ENCODE assay signal across 9 cellular contexts in genomic region chr6:39725632-39725997, GRCh38. TPM values are rescaled to one million over a fixed set of nuclear protein-coding genes. Genes with fewer than 3 reads are reported as not detected.
A peak's percentile ranks its signal among the peaks of the same experiment; 100 is the strongest.
DNase-seq lines count a peak whose midpoint lies in the region; ATAC-seq and TF ChIP-seq lines count a peak whose summit lies in the region.
"Had no signal": no experiment of that assay in that cellular context is flagged by ENCODE, and none has a peak within 500 bp of the region (broad histone marks: within the 10 kb centered on the region; RNA-seq: fewer than 3 reads in every experiment).

No MANE protein-coding gene starts in this region.

- peaks cover 5% of the 10 kb centered on the region; the same call in 1 of the 3 replicates for H3K4me1 Mint-ChIP-seq in GM23338
- no peaks in the 10 kb centered on the region for H3K4me1 Mint-ChIP-seq in activated T-helper 1 cell treated with anti-CD3 and anti-CD28 coated beads, Interleukin-12 subunit alpha, Interleukin-12 subunit beta, Interleukin-2, Interleukin-4 antibody, amounts not matched to agents 30 ng/mL and 10 ng/mL and 1 ng/mL, durations not matched to agents 14 hours and 24 hours and 36 hours (ENCODE audit: low read depth)

- peak overlapping the region; percentile 61 for H3K4me2 ChIP-seq in GM23338

- H3K79me2 ChIP-seq in GM23338 (replicated peaks; ENCODE audit: insufficient read depth), result no peaks in the 10 kb centered on the region

- TF ChIP-seq POLR2A in spleen (IDR thresholded peaks at IDR 0.05), result no peak

- H3K27ac Mint-ChIP-seq in GM23338, result no peak overlapping the region
- no peak overlapping the region for H3K27ac Mint-ChIP-seq in activated T-helper 1 cell treated with anti-CD3 and anti-CD28 coated beads, Interleukin-12 subunit alpha, Interleukin-12 subunit beta, Interleukin-2, Interleukin-4 antibody, amounts not matched to agents 30 ng/mL and 10 ng/mL and 1 ng/mL, durations not matched to agents 14 hours and 24 hours and 36 hours

- H3K9ac ChIP-seq in iPS-15b (ENCODE audit: low read depth, low read length), result no peak overlapping the region

- peak overlapping the region; percentile 80 for H3K4me3 ChIP-seq in GM23338
- peak overlapping the region; percentile 27 for H3K4me3 ChIP-seq in iPS-15b (ENCODE audit: low read depth, low read length)
- peak overlapping the region in 6 of 8 donors; percentile 70 to 84 (median 73) for H3K4me3 ChIP-seq in spleen

- ATAC-seq in GM23338, result no peak
- ATAC-seq in HG03108 (IDR thresholded peaks at IDR 0.05; ENCODE audit: unreplicated experiment), result no peak
- ATAC-seq: Panc1 had no signal

- H3K27me3 Mint-ChIP-seq in GM23338 (ENCODE audit: insufficient read depth, low read depth, poor library complexity), result no peaks in the 10 kb centered on the region
- H3K27me3 Mint-ChIP-seq in activated T-helper 1 cell treated with anti-CD3 and anti-CD28 coated beads, Interleukin-12 subunit alpha, Interleukin-12 subunit beta, Interleukin-2, Interleukin-4 antibody, amounts not matched to agents 30 ng/mL and 10 ng/mL and 1 ng/mL, durations not matched to agents 14 hours and 24 hours and 36 hours (ENCODE audit: insufficient read depth), result no peaks in the 10 kb centered on the region

- no peaks in the 10 kb centered on the region for H3K9me2 ChIP-seq in GM23338 (ENCODE audit: insufficient read depth)

- 66 to 74% (median 70%) methylated on average over 14 of the region's 14 CpGs for WGBS in spleen, 5 donors

- no peaks in the 10 kb centered on the region for H4K20me1 ChIP-seq in GM23338 (replicated peaks; ENCODE audit: insufficient read depth)

- peak overlapping the region; percentile 94 for H2AFZ ChIP-seq in GM23338

- no peaks in the 10 kb centered on the region for H3K9me3 Mint-ChIP-seq in GM23338
- H3K9me3 Mint-ChIP-seq in activated T-helper 1 cell treated with anti-CD3 and anti-CD28 coated beads, Interleukin-12 subunit alpha, Interleukin-12 subunit beta, Interleukin-2, Interleukin-4 antibody, amounts not matched to agents 30 ng/mL and 10 ng/mL and 1 ng/mL, durations not matched to agents 14 hours and 24 hours and 36 hours, result no peaks in the 10 kb centered on the region

- H3K27me3 ChIP-seq in GM23338 (ENCODE audit: insufficient read depth) (no peaks in the 10 kb centered on the region), iPS-15b (ENCODE audit: control insufficient read depth, insufficient read depth, low read length) (no peaks in the 10 kb centered on the region), spleen (replicated peaks in 1 of 7) (peaks cover 0 to 13% (median 0%) of the 10 kb centered on the region in 7 donors)

- intact Hi-C loops in activated T-helper 1 cell treated with anti-CD3 and anti-CD28 coated beads, Interleukin-12 subunit alpha, Interleukin-12 subunit beta, Interleukin-2, Interleukin-4 antibody, amounts not matched to agents 30 ng/mL and 10 ng/mL and 1 ng/mL, durations not matched to agents 14 hours and 24 hours and 36 hours (cut with micrococcal nuclease), result loop anchor here (10.0 kb wide), 1 partner anchor 611 kb away; the partner anchor contains the start of gene SAYSD1
- intact Hi-C loops in spleen (cut with DNase I; ENCODE audit: low total_unique reads), result no loop called here

- H3K4me1 ChIP-seq in GM23338 (ENCODE audit: insufficient read depth), result 0 out of 2 replicates have a peak, but pooled peaks cover 2% of the 10 kb centered on the region
- no peaks in the 10 kb centered on the region for H3K4me1 ChIP-seq in iPS-15b (ENCODE audit: control insufficient read depth, insufficient read depth, low read length)
- peaks cover 0 to 17% (median 3%) of the 10 kb centered on the region in 6 donors for H3K4me1 ChIP-seq in spleen

- H3K36me3 Mint-ChIP-seq in GM23338 (ENCODE audit: low read depth), result no peaks in the 10 kb centered on the region
- no peaks in the 10 kb centered on the region for H3K36me3 Mint-ChIP-seq in activated T-helper 1 cell treated with anti-CD3 and anti-CD28 coated beads, Interleukin-12 subunit alpha, Interleukin-12 subunit beta, Interleukin-2, Interleukin-4 antibody, amounts not matched to agents 30 ng/mL and 10 ng/mL and 1 ng/mL, durations not matched to agents 14 hours and 24 hours and 36 hours (ENCODE audit: low read depth)

- no peak for TF ChIP-seq CTCF in GM23338 (conservative IDR thresholded peaks at IDR 0.05; ENCODE audit: low read depth in 2 of 2)
- TF ChIP-seq CTCF in spleen (IDR thresholded peaks at IDR 0.05 in 8 of 11, conservative IDR thresholded peaks at IDR 0.05 in 3 of 11), result no peak

- H3K36me3 ChIP-seq in GM23338 (ENCODE audit: insufficient read depth) (no peaks in the 10 kb centered on the region), iPS-15b (ENCODE audit: control insufficient read depth, insufficient read depth, low read length) (no peaks in the 10 kb centered on the region), spleen (no peaks in the 10 kb centered on the region)

- peak overlapping the region; percentile 48; the same call in 2 of the 3 replicates for H3K4me3 Mint-ChIP-seq in GM23338
- H3K4me3 Mint-ChIP-seq in activated T-helper 1 cell treated with anti-CD3 and anti-CD28 coated beads, Interleukin-12 subunit alpha, Interleukin-12 subunit beta, Interleukin-2, Interleukin-4 antibody, amounts not matched to agents 30 ng/mL and 10 ng/mL and 1 ng/mL, durations not matched to agents 14 hours and 24 hours and 36 hours, result peak overlapping the region; percentile 87

- DNase-seq in GM23338 (ENCODE audit: low spot score) (no peak), spleen (no peak), ACHN (no peak), NCI-H187 (lab: John Stamatoyannopoulos, UW) (no peak)
- DNase-seq in activated T-helper 1 cell treated with anti-CD3 and anti-CD28 coated beads, Interleukin-12 subunit alpha, Interleukin-12 subunit beta, Interleukin-2, Interleukin-4 antibody, amounts not matched to agents 30 ng/mL and 10 ng/mL and 1 ng/mL, durations not matched to agents 14 hours and 24 hours and 36 hours (ENCODE audit: low spot score), result no peak

- no peaks in the 10 kb centered on the region for H3F3A ChIP-seq in GM23338 (replicated peaks; ENCODE audit: low read depth)

- H3K27ac ChIP-seq in GM23338 (ENCODE audit: low read depth), result no peak overlapping the region
- peak overlapping the region in 1 of 8 donors; percentile 2 for H3K27ac ChIP-seq in spleen

- H3K9me3 ChIP-seq in iPS-15b (ENCODE audit: control insufficient read depth, insufficient read depth, low read length), result no peaks in the 10 kb centered on the region
- H3K9me3 ChIP-seq in spleen, result peaks cover 0 to 4% (median 0%) of the 10 kb centered on the region in 8 donors

- in situ Hi-C loops in ACHN (cut with HindIII; ENCODE audit: low pct_ligation_motif_present, low pct_unique_long_range_greater_than_20kb, low sequenced_read_pairs), result no loop called here

TF ChIP-seq in GM23338, 12 proteins besides CTCF, POLR2A, EP300 and RAD21 (continues in another document):
- no peak for TF ChIP-seq ZNF331 (CRISPR knock-in tag; IDR thresholded peaks at IDR 0.05; ENCODE audit: low read depth)
- TF ChIP-seq NANOG (IDR thresholded peaks at IDR 0.05; ENCODE audit: borderline replicate concordance), result no peak
- TF ChIP-seq REST (IDR thresholded peaks at IDR 0.05; ENCODE audit: unreplicated experiment), result no peak
- no peak for TF ChIP-seq ETS1 (IDR thresholded peaks at IDR 0.05)
- no peak for TF ChIP-seq EZH2phosphoT487 (IDR thresholded peaks at IDR 0.05; ENCODE audit: unreplicated experiment)
- TF ChIP-seq ZNF114 (CRISPR knock-in tag; IDR thresholded peaks at IDR 0.05), result no peak
- TF ChIP-seq CREB1 (CRISPR knock-in tag; IDR thresholded peaks at IDR 0.05; ENCODE audit: low read depth), result no peak
- no peak for TF ChIP-seq JUNB (IDR thresholded peaks at IDR 0.05; ENCODE audit: unreplicated experiment)
- TF ChIP-seq POLR2AphosphoS5 (IDR thresholded peaks at IDR 0.05; ENCODE audit: low read depth), result no peak

RNA-seq across cellular contexts. Expression of gene KIF6, which starts 0.4 kb away (rescaled TPM):
- 0.87 and 1.7 TPM in 2 replicates for total RNA-seq in GM23338 (2014; rRNA removed; shearing (Covaris generic))
- polyA plus RNA-seq in GM23338 (2016; fragmentation: Nextera tagmentation; extraction: Ambion mirVana), result 1.7 and 2.0 TPM in 2 replicates
- 0.08 and 0.15 TPM in 2 replicates for total RNA-seq in activated T-helper 1 cell treated with anti-CD3 and anti-CD28 coated beads, Interleukin-12 subunit alpha, Interleukin-12 subunit beta, Interleukin-2, Interleukin-4 antibody, amounts not matched to agents 30 ng/mL and 10 ng/mL and 1 ng/mL, durations not matched to agents 14 hours and 24 hours and 36 hours
- under 1 TPM in 4 of 7 donors, not detected in 3; 0.10 to 0.75 (median 0.36) TPM for total RNA-seq in spleen
- polyA plus RNA-seq in spleen, result under 1 TPM; 0.16 to 0.24 (median 0.17) TPM
- total RNA-seq: pulmonary artery endothelial cell had no signal

Comparison
In these comparisons a context has a peak if more than half of its experiments do, and no peak if none do; other contexts are left out.
1. H3K4me3 ChIP-seq: peak in every context shown above with its lines; median percentile 80 in GM23338; 73 in spleen; 27 in iPS-15b.